In genomic region chr1:18614011-18614735, GRCh38 we compare ENCODE assay signal across 36 cellular contexts. TPM values are rescaled to one million over a fixed set of nuclear protein-coding genes. Genes with fewer than 3 reads are reported as not detected.
"Had no signal": no experiment of that assay in that cellular context is flagged by ENCODE, and none has a peak within 500 bp of the region (broad histone marks: within the 10 kb centered on the region; RNA-seq: fewer than 3 reads in every experiment).

No MANE protein-coding gene starts in this region.

- H3K27ac Mint-ChIP-seq: activated CD4-positive, alpha-beta memory T cell treated with anti-CD3 and anti-CD28 coated beads for 36 hours; activated CD4-positive, alpha-beta T cell treated with anti-CD3 and anti-CD28 coated beads for 36 hours; activated CD4-positive, alpha-beta T cell treated with anti-CD3 and anti-CD28 coated beads, Interleukin-2, amount 10 ng/mL, durations not matched to agents 24 days and 14 days; activated CD8-positive, alpha-beta memory T cell treated with anti-CD3 and anti-CD28 coated beads, Interleukin-2, amount 10 ng/mL, durations not matched to agents 7 days and 5 days; activated CD8-positive, alpha-beta T cell treated with anti-CD3 and anti-CD28 coated beads, Interleukin-2, amount 10 ng/mL, durations not matched to agents 7 days and 5 days; activated naive CD4-positive, alpha-beta T cell treated with anti-CD3 and anti-CD28 coated beads, Interleukin-2, amount 10 ng/mL, durations not matched to agents 7 days and 5 days; activated naive CD4-positive, alpha-beta T cell treated with anti-CD3 and anti-CD28 coated beads, Interleukin-2, amount 50 U/mL, for 72 hours; activated naive CD8-positive, alpha-beta T cell treated with anti-CD3 and anti-CD28 coated beads, Interleukin-2, amount 10 ng/mL, durations not matched to agents 7 days and 5 days; activated T-helper 1 cell treated with anti-CD3 and anti-CD28 coated beads, Interleukin-12 subunit alpha, Interleukin-12 subunit beta, Interleukin-2, Interleukin-4 antibody, amounts not matched to agents 30 ng/mL and 10 ng/mL and 1 ng/mL, durations not matched to agents 14 hours and 24 hours and 36 hours; brain had no signal

- H3K36me3 Mint-ChIP-seq: activated CD4-positive, alpha-beta memory T cell treated with anti-CD3 and anti-CD28 coated beads for 36 hours; activated CD8-positive, alpha-beta memory T cell treated with anti-CD3 and anti-CD28 coated beads, Interleukin-2, amount 10 ng/mL, durations not matched to agents 7 days and 5 days; activated naive CD4-positive, alpha-beta T cell treated with anti-CD3 and anti-CD28 coated beads, Interleukin-2, amount 10 ng/mL, durations not matched to agents 7 days and 5 days; activated naive CD4-positive, alpha-beta T cell treated with anti-CD3 and anti-CD28 coated beads, Interleukin-2, amount 50 U/mL, for 72 hours; activated naive CD8-positive, alpha-beta T cell treated with anti-CD3 and anti-CD28 coated beads, Interleukin-2, amount 10 ng/mL, durations not matched to agents 7 days and 5 days; brain had no signal

- DNase-seq: activated CD4-positive, alpha-beta memory T cell treated with anti-CD3 and anti-CD28 coated beads for 36 hours; activated CD4-positive, alpha-beta T cell treated with anti-CD3 and anti-CD28 coated beads for 36 hours; activated CD4-positive, alpha-beta T cell treated with anti-CD3 and anti-CD28 coated beads, Interleukin-2, amount 10 ng/mL, durations not matched to agents 24 days and 14 days; activated CD4-positive, CD25-positive, alpha-beta regulatory T cell; activated CD4-positive, CD25-positive, alpha-beta regulatory T cell treated with anti-CD3 and anti-CD28 coated beads, Interleukin-2, amount 50 U/mL, for 72 hours; activated CD8-positive, alpha-beta memory T cell treated with anti-CD3 and anti-CD28 coated beads, Interleukin-2, amount 10 ng/mL, durations not matched to agents 7 days and 5 days; activated CD8-positive, alpha-beta memory T cell treated with anti-CD3 and anti-CD28 coated beads, Interleukin-2, amount 50 U/mL, for 4 hours; activated CD8-positive, alpha-beta T cell treated with anti-CD3 and anti-CD28 coated beads, Interleukin-2, amount 10 ng/mL, durations not matched to agents 7 days and 5 days; activated gamma-delta T cell; activated naive CD4-positive, alpha-beta T cell; activated naive CD4-positive, alpha-beta T cell treated with anti-CD3 and anti-CD28 coated beads, Interleukin-2, amount 10 ng/mL, durations not matched to agents 7 days and 5 days; activated naive CD8-positive, alpha-beta T cell treated with anti-CD3 and anti-CD28 coated beads, Interleukin-2, amount 10 ng/mL, durations not matched to agents 7 days and 5 days; activated T-cell treated with anti-CD3 and anti-CD28 coated beads, Interleukin-2, amount 50 U/mL, for 1 hour; activated T-cell treated with anti-CD3 and anti-CD28 coated beads, Interleukin-2, amount 50 U/mL, for 48 hours; central memory CD4-positive, alpha-beta T cell; cerebellar nuclear complex; colonic mucosa; effector CD8-positive, alpha-beta T cell; esophagus squamous epithelium; foreskin melanocyte; T-helper 2 cell had no signal

- H3K4me3 ChIP-seq: ascending aorta, breast epithelium, cardiac muscle cell, colonic mucosa, esophagus squamous epithelium had no signal

- H3K9me3 Mint-ChIP-seq: activated CD4-positive, alpha-beta memory T cell treated with anti-CD3 and anti-CD28 coated beads for 36 hours; activated CD4-positive, alpha-beta T cell treated with anti-CD3 and anti-CD28 coated beads, Interleukin-2, amount 10 ng/mL, durations not matched to agents 24 days and 14 days; activated naive CD4-positive, alpha-beta T cell treated with anti-CD3 and anti-CD28 coated beads, Interleukin-2, amount 10 ng/mL, durations not matched to agents 7 days and 5 days; activated naive CD4-positive, alpha-beta T cell treated with anti-CD3 and anti-CD28 coated beads, Interleukin-2, amount 50 U/mL, for 72 hours; activated naive CD8-positive, alpha-beta T cell treated with anti-CD3 and anti-CD28 coated beads, Interleukin-2, amount 10 ng/mL, durations not matched to agents 7 days and 5 days; activated T-helper 1 cell treated with anti-CD3 and anti-CD28 coated beads, Interleukin-12 subunit alpha, Interleukin-12 subunit beta, Interleukin-2, Interleukin-4 antibody, amounts not matched to agents 30 ng/mL and 10 ng/mL and 1 ng/mL, durations not matched to agents 14 hours and 24 hours and 36 hours had no signal

- ATAC-seq: activated CD4-positive, alpha-beta T cell treated with anti-CD3 and anti-CD28 coated beads for 36 hours; activated CD8-positive, alpha-beta memory T cell treated with anti-CD3 and anti-CD28 coated beads, Interleukin-2, amount 10 ng/mL, durations not matched to agents 7 days and 5 days; activated CD8-positive, alpha-beta T cell treated with anti-CD3 and anti-CD28 coated beads, Interleukin-2, amount 10 ng/mL, durations not matched to agents 7 days and 5 days; activated naive CD4-positive, alpha-beta T cell treated with anti-CD3 and anti-CD28 coated beads, Interleukin-2, amount 50 U/mL, for 72 hours had no signal

- H3K4me3 Mint-ChIP-seq: activated CD4-positive, alpha-beta memory T cell treated with anti-CD3 and anti-CD28 coated beads for 36 hours; activated CD4-positive, alpha-beta T cell treated with anti-CD3 and anti-CD28 coated beads for 36 hours; activated CD4-positive, alpha-beta T cell treated with anti-CD3 and anti-CD28 coated beads, Interleukin-2, amount 10 ng/mL, durations not matched to agents 24 days and 14 days; activated CD8-positive, alpha-beta memory T cell treated with anti-CD3 and anti-CD28 coated beads, Interleukin-2, amount 10 ng/mL, durations not matched to agents 7 days and 5 days; activated CD8-positive, alpha-beta T cell treated with anti-CD3 and anti-CD28 coated beads, Interleukin-2, amount 10 ng/mL, durations not matched to agents 7 days and 5 days; activated naive CD4-positive, alpha-beta T cell treated with anti-CD3 and anti-CD28 coated beads, Interleukin-2, amount 10 ng/mL, durations not matched to agents 7 days and 5 days; activated naive CD8-positive, alpha-beta T cell treated with anti-CD3 and anti-CD28 coated beads, Interleukin-2, amount 10 ng/mL, durations not matched to agents 7 days and 5 days; activated T-helper 1 cell treated with anti-CD3 and anti-CD28 coated beads, Interleukin-12 subunit alpha, Interleukin-12 subunit beta, Interleukin-2, Interleukin-4 antibody, amounts not matched to agents 30 ng/mL and 10 ng/mL and 1 ng/mL, durations not matched to agents 14 hours and 24 hours and 36 hours; brain had no signal

- H3K9me3 ChIP-seq: ascending aorta, colonic mucosa, esophagus squamous epithelium had no signal

- H3K4me1 Mint-ChIP-seq: activated CD4-positive, alpha-beta T cell treated with anti-CD3 and anti-CD28 coated beads, Interleukin-2, amount 10 ng/mL, durations not matched to agents 24 days and 14 days; activated CD8-positive, alpha-beta memory T cell treated with anti-CD3 and anti-CD28 coated beads, Interleukin-2, amount 10 ng/mL, durations not matched to agents 7 days and 5 days; activated naive CD4-positive, alpha-beta T cell treated with anti-CD3 and anti-CD28 coated beads, Interleukin-2, amount 10 ng/mL, durations not matched to agents 7 days and 5 days; activated naive CD8-positive, alpha-beta T cell treated with anti-CD3 and anti-CD28 coated beads, Interleukin-2, amount 10 ng/mL, durations not matched to agents 7 days and 5 days had no signal

- H3K36me3 ChIP-seq: ascending aorta, breast epithelium, cardiac muscle cell, colonic mucosa, esophagus squamous epithelium had no signal

- FAIRE-seq: endometrium, endothelial cell of umbilical vein had no signal

- H3K27me3 ChIP-seq: ascending aorta, colonic mucosa had no signal

- H3K4me1 ChIP-seq: ascending aorta, breast epithelium, colonic mucosa, esophagus squamous epithelium had no signal

- H3K27ac ChIP-seq: ascending aorta, breast epithelium, cardiac muscle cell, colonic mucosa, epithelial cell of prostate, esophagus squamous epithelium had no signal

RNA-seq across cellular contexts. Expression of gene PAX7, which starts 16.5 kb away (rescaled TPM):
- total RNA-seq: activated CD4-positive, alpha-beta memory T cell treated with anti-CD3 and anti-CD28 coated beads for 36 hours; activated CD4-positive, alpha-beta T cell treated with anti-CD3 and anti-CD28 coated beads for 36 hours; activated CD4-positive, alpha-beta T cell treated with anti-CD3 and anti-CD28 coated beads, Interleukin-2, amount 10 ng/mL, durations not matched to agents 24 days and 14 days; activated CD8-positive, alpha-beta memory T cell treated with anti-CD3 and anti-CD28 coated beads for 36 hours; activated CD8-positive, alpha-beta memory T cell treated with anti-CD3 and anti-CD28 coated beads, Interleukin-2, amount 10 ng/mL, durations not matched to agents 7 days and 5 days; activated CD8-positive, alpha-beta T cell treated with anti-CD3 and anti-CD28 coated beads, Interleukin-2, amount 10 ng/mL, durations not matched to agents 7 days and 5 days; activated naive CD4-positive, alpha-beta T cell treated with anti-CD3 and anti-CD28 coated beads, Interleukin-2, amount 50 U/mL, for 72 hours; activated naive CD8-positive, alpha-beta T cell treated with anti-CD3 and anti-CD28 coated beads, Interleukin-2, amount 10 ng/mL, durations not matched to agents 7 days and 5 days; activated T-helper 1 cell treated with anti-CD3 and anti-CD28 coated beads, Interleukin-12 subunit alpha, Interleukin-12 subunit beta, Interleukin-2, Interleukin-4 antibody, amounts not matched to agents 30 ng/mL and 10 ng/mL and 1 ng/mL, durations not matched to agents 14 hours and 24 hours and 36 hours; ascending aorta; breast epithelium; cardiac muscle cell; colonic mucosa; dermis microvascular lymphatic vessel endothelial cell; endothelial cell of umbilical vein; esophagus squamous epithelium; fibroblast of lung; fibroblast of villous mesenchyme; T-helper 1 cell treated with Interleukin-12 subunit alpha and Interleukin-12 subunit beta and Interleukin-4 antibody, amounts not matched to agents 30 ng/mL and 1 ng/mL, for 36 hours had no signal
- polyA plus RNA-seq: cardiac muscle cell, endothelial cell of umbilical vein, esophagus, fibroblast of lung had no signal
